Comparison of ENCODE assay signal across 1 cellular context in the genomic region with DNA sequence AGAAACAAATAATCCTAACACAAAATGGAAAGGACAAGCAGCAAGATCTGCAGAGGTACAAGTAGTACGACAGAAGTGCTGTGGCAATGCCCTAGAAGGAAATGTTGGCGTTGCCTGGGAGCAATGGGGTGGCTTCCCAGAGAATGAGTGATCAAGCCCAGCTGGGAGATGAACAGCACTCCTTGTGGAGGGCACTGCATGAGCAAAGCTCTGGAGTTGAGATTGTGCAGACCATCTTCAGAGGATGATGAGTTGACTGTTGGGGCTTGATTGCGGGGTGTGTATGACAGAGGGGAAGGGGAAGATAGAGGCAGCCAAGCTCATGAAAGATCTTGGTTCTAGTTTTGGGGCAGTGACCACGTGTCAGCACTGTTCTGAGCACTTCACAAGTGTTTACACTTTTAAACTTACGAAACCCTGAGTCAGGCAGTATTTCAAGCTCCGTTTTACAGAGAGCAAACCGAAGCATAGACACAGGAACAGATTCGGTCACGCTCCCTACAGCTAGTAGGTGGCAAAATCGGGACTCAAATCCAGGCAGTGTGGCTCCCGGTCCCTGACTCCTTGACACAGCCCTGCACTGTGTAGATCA.
TF ChIP-seq lines count a peak whose summit lies in the region.

No MANE protein-coding gene starts in this region.

TF ChIP-seq in A549, 52 proteins besides CTCF, POLR2A, EP300 and RAD21 (continued from another document):
- TF ChIP-seq, protein P1, sequence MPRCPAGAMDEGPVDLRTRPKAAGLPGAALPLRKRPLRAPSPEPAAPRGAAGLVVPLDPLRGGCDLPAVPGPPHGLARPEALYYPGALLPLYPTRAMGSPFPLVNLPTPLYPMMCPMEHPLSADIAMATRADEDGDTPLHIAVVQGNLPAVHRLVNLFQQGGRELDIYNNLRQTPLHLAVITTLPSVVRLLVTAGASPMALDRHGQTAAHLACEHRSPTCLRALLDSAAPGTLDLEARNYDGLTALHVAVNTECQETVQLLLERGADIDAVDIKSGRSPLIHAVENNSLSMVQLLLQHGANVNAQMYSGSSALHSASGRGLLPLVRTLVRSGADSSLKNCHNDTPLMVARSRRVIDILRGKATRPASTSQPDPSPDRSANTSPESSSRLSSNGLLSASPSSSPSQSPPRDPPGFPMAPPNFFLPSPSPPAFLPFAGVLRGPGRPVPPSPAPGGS (IDR thresholded peaks at IDR 0.05): no peak
- TF ChIP-seq HEYL (CRISPR knock-in tag; IDR thresholded peaks at IDR 0.05): no peak
- no peak for TF ChIP-seq HOXA7 (CRISPR knock-in tag; IDR thresholded peaks at IDR 0.05)
- no peak for TF ChIP-seq TFCP2L1 (CRISPR knock-in tag; IDR thresholded peaks at IDR 0.05)
- no peak for TF ChIP-seq CHD4 (IDR thresholded peaks at IDR 0.05; ENCODE audit: borderline replicate concordance)
- TF ChIP-seq NFE2L2 (conservative IDR thresholded peaks at IDR 0.05; ENCODE audit: low read length): no peak
- TF ChIP-seq KDM5A (IDR thresholded peaks at IDR 0.05): no peak
- TF ChIP-seq NR3C1 (IDR thresholded peaks at IDR 0.05): no peak
- TF ChIP-seq TP53 (CRISPR knock-in tag; IDR thresholded peaks at IDR 0.05): no peak
